20 cellular contexts compared by ENCODE assay signal in genomic region chr10:48690791-48691660, GRCh38. TPM values are rescaled to one million over a fixed set of nuclear protein-coding genes. Genes with fewer than 3 reads are reported as not detected.
DNase-seq lines count a peak whose midpoint lies in the region; ATAC-seq and TF ChIP-seq lines count a peak whose summit lies in the region.
"Had no signal": no experiment of that assay in that cellular context is flagged by ENCODE, and none has a peak within 500 bp of the region (broad histone marks: within the 10 kb centered on the region; RNA-seq: fewer than 3 reads in every experiment).

No MANE protein-coding gene starts in this region.

- no peaks in the 10 kb centered on the region for H3K9me3 ChIP-seq in Karpas-422 (ENCODE audit: low read length)

- peaks cover 100% of the 10 kb centered on the region for H3K79me2 ChIP-seq in Karpas-422 (ENCODE audit: low read length)

- peak overlapping the region; percentile 44 for H3K9ac ChIP-seq in Karpas-422 (ENCODE audit: low read length)

- H3K27ac Mint-ChIP-seq in naive B cell, result peak overlapping the region; percentile 38 to 92 (median 82)
- H3K27ac Mint-ChIP-seq in type B pancreatic cell, result no peak overlapping the region

- H3K9me3 Mint-ChIP-seq in naive B cell (no peaks in the 10 kb centered on the region), type B pancreatic cell (no peaks in the 10 kb centered on the region)

- H3K27ac ChIP-seq in Karpas-422 (ENCODE audit: low read length), result peak overlapping the region; percentile 78

- no peaks in the 10 kb centered on the region for H3K9me2 ChIP-seq in Karpas-422 (replicated peaks; ENCODE audit: insufficient read depth, low read length)

- peaks cover 29% of the 10 kb centered on the region; the same call in 1 of the 2 replicates for H4K20me1 ChIP-seq in Karpas-422 (ENCODE audit: insufficient read depth, low read depth, low read length)

- ATAC-seq in esophagus mucosa (peak; percentile 10), naive B cell (ENCODE audit: low read depth in 2 of 2) (no peak)
- ATAC-seq: HepG2, Panc1, SK-N-SH treated with all-trans-retinoic acid at 6 μM for 48 hours had no signal

- no peak overlapping the region for H2AFZ ChIP-seq in Karpas-422 (ENCODE audit: low read length)

- H3K27me3 ChIP-seq in Karpas-422 (ENCODE audit: low read length), result no peaks in the 10 kb centered on the region

- H3K4me3 ChIP-seq in Karpas-422 (ENCODE audit: low read length), result no peak overlapping the region; the same call in 1 of the 2 replicates

- H3K4me1 Mint-ChIP-seq in naive B cell, result peaks cover 78 to 89% (median 84%) of the 10 kb centered on the region in 3 donors
- no peaks in the 10 kb centered on the region for H3K4me1 Mint-ChIP-seq in type B pancreatic cell (ENCODE audit: unreplicated experiment)

- peaks cover 11 to 28% of the 10 kb centered on the region in 2 donors for H3K36me3 Mint-ChIP-seq in naive B cell
- no peaks in the 10 kb centered on the region for H3K36me3 Mint-ChIP-seq in type B pancreatic cell

- H3K27me3 Mint-ChIP-seq in naive B cell, result no peaks in the 10 kb centered on the region
- peaks cover 24% of the 10 kb centered on the region for H3K27me3 Mint-ChIP-seq in type B pancreatic cell

- H3K4me1 ChIP-seq in Karpas-422 (ENCODE audit: low read length), result peaks cover 100% of the 10 kb centered on the region

- H3K4me2 ChIP-seq in Karpas-422 (ENCODE audit: low read depth, low read length, poor library complexity, severe bottlenecking), result peak overlapping the region; percentile 91

- TF ChIP-seq CTCF in type B pancreatic cell (conservative IDR thresholded peaks at IDR 0.05), result no peak

- H3K4me3 Mint-ChIP-seq in naive B cell (peak overlapping the region in 6 of 8 donors; percentile 7 to 83 (median 59)), type B pancreatic cell (no peak overlapping the region)

- peaks cover 25% of the 10 kb centered on the region for H3K36me3 ChIP-seq in Karpas-422 (ENCODE audit: insufficient read depth, low read length)

- no peak for DNase-seq in Karpas-422
- DNase-seq in naive B cell, result no peak
- peak; percentile 55 for DNase-seq in type B pancreatic cell (ENCODE audit: extremely low spot score, unreplicated experiment)
- DNase-seq in NCI-H2227 treated with DMSO at 0.1 percent for 48 hours (lab: John Stamatoyannopoulos, UW), result no peak
- DNase-seq in activated gamma-delta T cell (lab: John Stamatoyannopoulos, UW), result no peak
- DNase-seq in iPS-NIHi11 (ENCODE audit: low spot score), result no peak
- DNase-seq: EL; GF-D8; KBM-7; NCI-H1092 treated with DMSO at 0.1 percent for 48 hours; NCI-H1436 treated with DMSO at 0.1 percent for 48 hours; NCI-H1930; NCI-H345; NCI-H774; NK-92 treated with Interleukin-12 subunit alpha and Interleukin-12 subunit beta, amount 100 ng/mL, for 24 hours had no signal

RNA-seq across cellular contexts. Expression of gene WDFY4, which starts 6.4 kb away (rescaled TPM):
- total RNA-seq in Karpas-422 (2014; rRNA removed; shearing (Covaris generic); ENCODE audit: low replicate concordance), result 144 and 181 TPM in 2 replicates
- total RNA-seq in esophagus mucosa (1.6 TPM), type B pancreatic cell (ENCODE audit: low replicate concordance) (0.05 TPM in 1 of 2 replicates, not detected in the other)
- polyA plus RNA-seq in naive B cell (ENCODE audit: low read depth in 6 of 6), result 10 to 100 TPM; 46.5 to 98.0 (median 80.0) TPM
- total RNA-seq: A172, HepG2 had no signal
- polyA plus RNA-seq: HepG2 had no signal

Comparison
In these comparisons a context has a peak if more than half of its experiments do, and no peak if none do; other contexts are left out.
1. RNA of gene WDFY4, which starts 6.4 kb away (total RNA-seq): 144 to 181 TPM in Karpas-422; 1.6 TPM in esophagus mucosa (single experiment) and 0.05 TPM in type B pancreatic cell; every median in the first group is over 10 times any median in the second.